29 cellular contexts compared by ENCODE assay signal in the genomic region with DNA sequence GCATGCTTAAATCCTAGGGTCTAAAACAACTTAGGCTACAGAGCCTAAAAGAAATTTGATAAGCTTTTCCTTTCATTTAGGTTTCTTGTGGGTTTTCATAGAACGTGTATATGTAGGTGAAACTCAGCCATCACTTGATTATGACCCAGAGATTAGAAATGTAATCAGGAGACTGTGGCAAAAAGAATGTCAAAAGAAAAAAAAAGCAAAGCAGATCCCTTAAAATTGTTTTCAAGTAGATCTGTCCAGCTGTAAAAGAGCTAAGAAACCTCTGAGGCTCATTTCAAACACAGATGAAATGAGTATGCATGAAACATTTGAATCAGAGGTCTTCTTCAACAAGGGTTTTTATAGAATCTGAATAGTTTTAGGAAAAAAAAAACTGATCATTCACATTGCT.
"Had no signal": no experiment of that assay in that cellular context is flagged by ENCODE, and none has a peak within 500 bp of the region (broad histone marks: within the 10 kb centered on the region; RNA-seq: fewer than 3 reads in every experiment).

No MANE protein-coding gene starts in this region.

- H3K4me3 Mint-ChIP-seq: activated naive CD4-positive, alpha-beta T cell treated with anti-CD3 and anti-CD28 coated beads for 36 hours; activated naive CD8-positive, alpha-beta T cell treated with anti-CD3 and anti-CD28 coated beads for 36 hours; activated T-cell treated with anti-CD3 and anti-CD28 coated beads, Interleukin-2, amount 50 U/mL, for 24 hours; brain; immature natural killer cell; naive thymus-derived CD8-positive, alpha-beta T cell; T-cell had no signal

- H3K9me3 ChIP-seq: adrenal gland, heart left ventricle, lower lobe of right lung, right atrium auricular region, spleen, thoracic aorta, upper lobe of left lung had no signal

- DNase-seq: activated CD4-positive, CD25-positive, alpha-beta regulatory T cell; activated CD8-positive, alpha-beta memory T cell treated with anti-CD3 and anti-CD28 coated beads for 24 hours; activated CD8-positive, alpha-beta memory T cell treated with anti-CD3 and anti-CD28 coated beads, Interleukin-2, amount 50 U/mL, for 48 hours; activated effector memory CD4-positive, alpha-beta T cell treated with anti-CD3 and anti-CD28 coated beads, Interleukin-2, amount 50 U/mL, for 16 hours; activated naive CD4-positive, alpha-beta T cell treated with anti-CD3 and anti-CD28 coated beads for 36 hours; activated naive CD8-positive, alpha-beta T cell treated with anti-CD3 and anti-CD28 coated beads for 36 hours; activated T-cell treated with anti-CD3 and anti-CD28 coated beads, Interleukin-2, amount 50 U/mL, for 24 hours; adrenal gland; aorta; cerebellar nuclear complex; dorsolateral prefrontal cortex; effector memory CD4-positive, alpha-beta T cell; heart left ventricle; hypothalamus; immature natural killer cell; lower lobe of right lung; mesenchymal stem cell; naive thymus-derived CD8-positive, alpha-beta T cell; spleen; stimulated activated CD4-positive, alpha-beta T cell treated with anti-CD3 and anti-CD28 coated beads, Interleukin-2, amount 100 ng/mL, for 48 hours; stimulated activated naive CD8-positive, alpha-beta T cell treated with anti-CD3 and anti-CD28 coated beads, Interleukin-15, Interleukin-2, amounts not matched to agents 100 U/mL and 50 U/mL, for 24 hours; T-cell; upper lobe of left lung had no signal

- H3K4me3 ChIP-seq: adrenal gland, cardiac muscle cell, coronary artery, dorsolateral prefrontal cortex, heart left ventricle, lower lobe of right lung, right atrium auricular region, spleen, thoracic aorta, upper lobe of left lung had no signal

- ATAC-seq: heart left ventricle; left lobe of liver; lower lobe of right lung; naive thymus-derived CD8-positive, alpha-beta T cell; stimulated activated naive CD8-positive, alpha-beta T cell treated with anti-CD3 and anti-CD28 coated beads, Interleukin-15, Interleukin-2, amounts not matched to agents 100 U/mL and 50 U/mL, for 24 hours; T-cell had no signal

- H3K9me3 Mint-ChIP-seq: activated naive CD4-positive, alpha-beta T cell treated with anti-CD3 and anti-CD28 coated beads for 36 hours; activated naive CD8-positive, alpha-beta T cell treated with anti-CD3 and anti-CD28 coated beads for 36 hours; activated T-cell treated with anti-CD3 and anti-CD28 coated beads, Interleukin-2, amount 50 U/mL, for 24 hours; brain; immature natural killer cell; naive thymus-derived CD8-positive, alpha-beta T cell; T-cell had no signal

- H3K27ac ChIP-seq: adrenal gland, cardiac muscle cell, coronary artery, dorsolateral prefrontal cortex, heart left ventricle, lower lobe of right lung, right atrium auricular region, spleen, thoracic aorta, upper lobe of left lung had no signal

- H3K36me3 Mint-ChIP-seq: activated naive CD8-positive, alpha-beta T cell treated with anti-CD3 and anti-CD28 coated beads for 36 hours; brain; immature natural killer cell; naive thymus-derived CD8-positive, alpha-beta T cell; T-cell had no signal

- H3K4me1 Mint-ChIP-seq: brain; immature natural killer cell; naive thymus-derived CD8-positive, alpha-beta T cell had no signal

- H3K4me1 ChIP-seq: adrenal gland, lower lobe of right lung, right atrium auricular region, upper lobe of left lung had no signal

- H3K27ac Mint-ChIP-seq: activated naive CD4-positive, alpha-beta T cell treated with anti-CD3 and anti-CD28 coated beads for 36 hours; activated naive CD8-positive, alpha-beta T cell treated with anti-CD3 and anti-CD28 coated beads for 36 hours; activated T-cell treated with anti-CD3 and anti-CD28 coated beads, Interleukin-2, amount 50 U/mL, for 24 hours; brain; immature natural killer cell; naive thymus-derived CD8-positive, alpha-beta T cell; T-cell had no signal

- H3K27me3 ChIP-seq: adrenal gland, cardiac muscle cell, right atrium auricular region, spleen, upper lobe of left lung had no signal

- H3K36me3 ChIP-seq: adrenal gland, cardiac muscle cell, heart left ventricle, lower lobe of right lung, right atrium auricular region, spleen, thoracic aorta, upper lobe of left lung had no signal
